14 cellular contexts compared by ENCODE assay signal in genomic region chr12:80504389-80505153, GRCh38.
DNase-seq lines count a peak whose midpoint lies in the region; ATAC-seq, FAIRE-seq and TF ChIP-seq lines count a peak whose summit lies in the region.
"Had no signal": no experiment of that assay in that cellular context is flagged by ENCODE, and none has a peak within 500 bp of the region (broad histone marks: within the 10 kb centered on the region; RNA-seq: fewer than 3 reads in every experiment).

No MANE protein-coding gene starts in this region.

- DNase-seq in astrocyte (ENCODE audit: low read depth) (no peak), NCI-H345 (lab: John Stamatoyannopoulos, UW) (no peak), NCI-H524 treated with DMSO at 0.1 percent for 48 hours (lab: John Stamatoyannopoulos, UW) (no peak)
- no peak for DNase-seq in stimulated activated CD4-positive, alpha-beta T cell treated with anti-CD3 and anti-CD28 coated beads, Interleukin-12 subunit alpha, Interleukin-12 subunit beta, amount 100 ng/mL, for 4 hours
- DNase-seq: BE2C; DMS79; effector memory CD4-positive, alpha-beta T cell; retina had no signal

- TF ChIP-seq CTCF in astrocyte (IDR thresholded peaks at IDR 0.05; ENCODE audit: insufficient read depth, low read depth, low read length) = no peak

- ATAC-seq in GM18498 (IDR thresholded peaks at IDR 0.05; ENCODE audit: unreplicated experiment) (peak; percentile 82), GM21529 (IDR thresholded peaks at IDR 0.05; ENCODE audit: unreplicated experiment) (peak; percentile 78), HG03520 (IDR thresholded peaks at IDR 0.05; ENCODE audit: unreplicated experiment) (peak; percentile 63), HG03521 (IDR thresholded peaks at IDR 0.05; ENCODE audit: unreplicated experiment) (no peak)

- no peak overlapping the region for H3K27ac ChIP-seq in astrocyte (ENCODE audit: low read depth, low read length)

- H3K9me3 ChIP-seq in astrocyte (ENCODE audit: insufficient read depth, low read depth, low read length) = no peaks in the 10 kb centered on the region
- H3K9me3 ChIP-seq: BE2C had no signal

- H2AFZ ChIP-seq in astrocyte (ENCODE audit: low read depth, low read length) = no peak overlapping the region

- H3K27me3 ChIP-seq in astrocyte (ENCODE audit: insufficient read depth, low read length) = no peaks in the 10 kb centered on the region
- H3K27me3 ChIP-seq: BE2C had no signal

- peak; percentile 83 for FAIRE-seq in astrocyte (lab: Jason Lieb, UNC)
- FAIRE-seq: RCC 7860 had no signal

- no peaks in the 10 kb centered on the region for H3K27me3 Mint-ChIP-seq in astrocyte (ENCODE audit: low read depth, unreplicated experiment)

- H3K27ac Mint-ChIP-seq in astrocyte (ENCODE audit: unreplicated experiment) = no peak overlapping the region
- H3K27ac Mint-ChIP-seq: T-helper 2 cell treated with Interferon-gamma antibody and Interleukin-4, amounts not matched to agents 5 μg/mL and 100 μg/mL, for 36 hours had no signal

- H3K4me2 ChIP-seq in astrocyte (ENCODE audit: low read length) = no peak overlapping the region

- no peaks in the 10 kb centered on the region for H4K20me1 ChIP-seq in astrocyte (ENCODE audit: insufficient read depth, low read length)

- H3K4me3 Mint-ChIP-seq in astrocyte (ENCODE audit: unreplicated experiment) = no peak overlapping the region
- H3K4me3 Mint-ChIP-seq: T-helper 2 cell treated with Interferon-gamma antibody and Interleukin-4, amounts not matched to agents 5 μg/mL and 100 μg/mL, for 36 hours had no signal

- no peaks in the 10 kb centered on the region for H3K79me2 ChIP-seq in astrocyte (ENCODE audit: insufficient read depth, low read length)

- no peaks in the 10 kb centered on the region for H3K36me3 ChIP-seq in astrocyte (ENCODE audit: insufficient read depth, low read length)
- H3K36me3 ChIP-seq: BE2C had no signal

- no peak overlapping the region for H3K9ac ChIP-seq in astrocyte (ENCODE audit: low read length)

- no peaks in the 10 kb centered on the region for H3K4me1 ChIP-seq in astrocyte (ENCODE audit: insufficient read depth, low read length)
- H3K4me1 ChIP-seq: BE2C had no signal

- H3K4me1 Mint-ChIP-seq in astrocyte (ENCODE audit: low read depth, unreplicated experiment) = peaks cover 2% of the 10 kb centered on the region

- no peaks in the 10 kb centered on the region for H3K36me3 Mint-ChIP-seq in astrocyte (ENCODE audit: low read depth, unreplicated experiment)

- H3K9me3 Mint-ChIP-seq in astrocyte (ENCODE audit: unreplicated experiment) = no peaks in the 10 kb centered on the region
- H3K9me3 Mint-ChIP-seq: T-helper 2 cell treated with Interferon-gamma antibody and Interleukin-4, amounts not matched to agents 5 μg/mL and 100 μg/mL, for 36 hours had no signal

- H3K4me3 ChIP-seq in astrocyte (ENCODE audit: insufficient read depth, low read depth, low read length) = no peak overlapping the region
